Comparison of ENCODE assay signal across 1 cellular context in the genomic region with DNA sequence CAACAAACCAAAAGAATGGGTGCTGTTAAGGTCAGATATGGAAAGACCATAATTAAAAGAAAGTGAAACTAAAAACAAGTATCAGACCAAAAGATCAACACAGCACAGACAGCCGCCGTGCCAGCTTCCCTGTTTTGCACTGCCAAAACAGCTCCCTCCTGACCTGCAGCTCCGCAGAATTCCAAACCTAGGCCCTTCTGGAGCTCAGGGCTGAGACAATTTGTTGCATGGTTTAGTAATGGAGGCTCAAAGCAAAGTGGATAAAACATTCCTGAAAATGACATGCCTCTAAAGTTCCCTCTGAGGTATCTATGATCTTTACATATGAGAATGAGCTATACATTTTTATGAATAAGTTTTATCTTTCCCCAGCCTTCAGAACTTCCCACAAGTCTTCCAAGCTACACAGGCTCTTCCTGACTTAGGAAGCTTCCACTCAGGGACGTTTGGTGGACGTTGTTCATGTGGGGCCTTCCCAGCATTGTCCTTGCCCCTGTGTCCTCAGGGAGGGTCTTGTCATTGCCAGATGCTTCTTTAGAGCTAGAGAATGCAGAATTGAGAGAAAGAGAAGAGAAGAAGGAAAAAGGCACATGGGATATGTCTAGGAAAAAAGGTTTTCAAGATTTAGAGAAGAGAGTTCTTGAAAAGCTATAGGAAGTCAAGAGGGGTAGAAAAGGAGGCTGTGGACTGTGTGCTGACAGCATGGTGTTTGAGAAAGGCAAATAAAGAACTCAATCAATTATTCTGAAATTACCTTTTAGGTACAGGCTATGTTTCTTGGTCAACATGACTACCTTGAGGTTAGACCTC.
TF ChIP-seq lines count a peak whose summit lies in the region.

No MANE protein-coding gene starts in this region.

TF ChIP-seq in endothelial cell of umbilical vein, 7 proteins besides CTCF, POLR2A, EP300 and RAD21:
- TF ChIP-seq GATA2 (IDR thresholded peaks at IDR 0.05; ENCODE audit: insufficient read depth, insufficient read length, low read depth, low read length) (peak; percentile 11), JUN (IDR thresholded peaks at IDR 0.05; ENCODE audit: borderline replicate concordance, insufficient read depth, insufficient read length, low read depth) (no peak)
